In genomic region chr18:12008842-12009580, GRCh38 we compare ENCODE assay signal across 1 cellular context.
TF ChIP-seq lines count a peak whose summit lies in the region.

No MANE protein-coding gene starts in this region.

TF ChIP-seq in K562, 482 proteins besides CTCF, POLR2A, EP300 and RAD21:
- TF ChIP-seq PCBP1 (IDR thresholded peaks at IDR 0.05; ENCODE audit: low read depth, low read length, poor library complexity, severe bottlenecking) (no peak), RCOR1 (IDR thresholded peaks at IDR 0.05; ENCODE audit: borderline replicate concordance in 1 of 2, low read depth in 2 of 2, low read length in 2 of 2) (no peak), ZNF121 (CRISPR knock-in tag; conservative IDR thresholded peaks at IDR 0.05) (peak; percentile 89), VEZF1 (CRISPR knock-in tag; IDR thresholded peaks at IDR 0.05) (no peak), TCF3 (CRISPR knock-in tag; IDR thresholded peaks at IDR 0.05) (no peak), BCOR (IDR thresholded peaks at IDR 0.05) (peak; percentile 47), RBM25 (IDR thresholded peaks at IDR 0.05; ENCODE audit: low read depth, low read length, severe bottlenecking) (peak; percentile 72), POLR2AphosphoS2 (IDR thresholded peaks at IDR 0.05; ENCODE audit: low read length) (no peak)
